20 cellular contexts compared by ENCODE assay signal in the genomic region with DNA sequence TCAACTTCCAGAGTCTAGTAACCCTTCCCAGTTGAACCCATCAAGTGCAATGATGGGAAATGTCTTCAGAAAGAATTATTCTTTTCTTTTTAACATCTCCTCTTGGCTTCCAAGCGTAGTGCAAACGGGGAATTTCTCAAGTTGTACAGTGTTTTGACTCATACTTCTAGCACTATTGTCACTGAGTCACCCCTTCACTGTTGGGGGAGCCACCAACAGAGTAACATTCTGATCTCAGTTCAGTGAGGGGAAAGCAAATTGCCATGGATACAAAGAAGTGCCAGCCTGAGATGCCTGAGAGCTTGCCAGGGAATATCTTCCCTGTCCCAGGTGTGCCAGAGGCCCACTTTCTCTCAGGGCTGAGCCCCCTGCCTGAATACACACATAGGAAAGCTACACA. TPM values are rescaled to one million over a fixed set of nuclear protein-coding genes. Genes with fewer than 3 reads are reported as not detected.
DNase-seq lines count a peak whose midpoint lies in the region; ATAC-seq, FAIRE-seq and TF ChIP-seq lines count a peak whose summit lies in the region.
"Had no signal": no experiment of that assay in that cellular context is flagged by ENCODE, and none has a peak within 500 bp of the region (broad histone marks: within the 10 kb centered on the region; RNA-seq: fewer than 3 reads in every experiment).

No MANE protein-coding gene starts in this region.

- FAIRE-seq in bronchial epithelial cell (lab: Jason Lieb, UNC): peak; percentile 66
- FAIRE-seq: G401.6, GM12892 had no signal

- no peak for TF ChIP-seq CTCF in bronchial epithelial cell (IDR thresholded peaks at IDR 0.05; ENCODE audit: insufficient read depth, low read length, severe bottlenecking)

- H3K27ac Mint-ChIP-seq in activated CD4-positive, alpha-beta memory T cell treated with anti-CD3 and anti-CD28 coated beads for 36 hours: no peak overlapping the region
- no peak overlapping the region for H3K27ac Mint-ChIP-seq in activated CD4-positive, alpha-beta memory T cell treated with anti-CD3 and anti-CD28 coated beads, Interleukin-2, amount 10 ng/mL, durations not matched to agents 7 days and 5 days
- peak overlapping the region; percentile 55 for H3K27ac Mint-ChIP-seq in activated naive CD8-positive, alpha-beta T cell
- H3K27ac Mint-ChIP-seq in activated naive CD8-positive, alpha-beta T cell treated with anti-CD3 and anti-CD28 coated beads for 36 hours: no peak overlapping the region
- H3K27ac Mint-ChIP-seq: CD8-positive, alpha-beta memory T cell; GM23338 had no signal

- CTCF ChIA-PET in activated CD4-positive, alpha-beta memory T cell treated with anti-CD3 and anti-CD28 coated beads for 36 hours (lab: Charles Lee): no interaction called here
- CTCF ChIA-PET in activated CD4-positive, alpha-beta memory T cell treated with anti-CD3 and anti-CD28 coated beads, Interleukin-2, amount 10 ng/mL, durations not matched to agents 7 days and 5 days (lab: Charles Lee): interaction anchor here (1.0 kb wide), 1 partner anchor 330 kb away, joined by 3 read pairs; no protein-coding TSS in a partner anchor

- H3K4me3 Mint-ChIP-seq in activated CD4-positive, alpha-beta memory T cell treated with anti-CD3 and anti-CD28 coated beads for 36 hours: no peak overlapping the region
- H3K4me3 Mint-ChIP-seq in activated CD4-positive, alpha-beta memory T cell treated with anti-CD3 and anti-CD28 coated beads, Interleukin-2, amount 10 ng/mL, durations not matched to agents 7 days and 5 days: no peak overlapping the region
- no peak overlapping the region for H3K4me3 Mint-ChIP-seq in activated naive CD8-positive, alpha-beta T cell
- no peak overlapping the region for H3K4me3 Mint-ChIP-seq in activated naive CD8-positive, alpha-beta T cell treated with anti-CD3 and anti-CD28 coated beads for 36 hours
- H3K4me3 Mint-ChIP-seq: CD8-positive, alpha-beta memory T cell; GM23338 had no signal

- no peak overlapping the region for H3K4me3 ChIP-seq in bronchial epithelial cell (ENCODE audit: low read depth, low read length)
- H3K4me3 ChIP-seq: GM23338, HAP-1 had no signal

- peaks cover 19% of the 10 kb centered on the region for H3K36me3 Mint-ChIP-seq in activated CD4-positive, alpha-beta memory T cell treated with anti-CD3 and anti-CD28 coated beads for 36 hours
- H3K36me3 Mint-ChIP-seq in activated CD4-positive, alpha-beta memory T cell treated with anti-CD3 and anti-CD28 coated beads, Interleukin-2, amount 10 ng/mL, durations not matched to agents 7 days and 5 days (ENCODE audit: low read depth): peaks cover 27% of the 10 kb centered on the region
- peaks cover 48% of the 10 kb centered on the region for H3K36me3 Mint-ChIP-seq in activated naive CD8-positive, alpha-beta T cell
- H3K36me3 Mint-ChIP-seq in activated naive CD8-positive, alpha-beta T cell treated with anti-CD3 and anti-CD28 coated beads for 36 hours: peaks cover 39% of the 10 kb centered on the region

- POLR2A ChIA-PET in activated CD4-positive, alpha-beta memory T cell treated with anti-CD3 and anti-CD28 coated beads for 36 hours (lab: Charles Lee): interaction anchor here (0.5 kb wide), 1 partner anchor 595 kb away, joined by 4 read pairs; no protein-coding TSS in a partner anchor
- POLR2A ChIA-PET in activated CD4-positive, alpha-beta memory T cell treated with anti-CD3 and anti-CD28 coated beads, Interleukin-2, amount 10 ng/mL, durations not matched to agents 7 days and 5 days (lab: Charles Lee): no interaction called here

- DNase-seq in activated CD4-positive, alpha-beta memory T cell treated with anti-CD3 and anti-CD28 coated beads for 36 hours: peak; percentile 21
- no peak for DNase-seq in activated CD4-positive, alpha-beta memory T cell treated with anti-CD3 and anti-CD28 coated beads, Interleukin-2, amount 10 ng/mL, durations not matched to agents 7 days and 5 days
- DNase-seq in activated naive CD8-positive, alpha-beta T cell treated with anti-CD3 and anti-CD28 coated beads for 36 hours: no peak
- DNase-seq in bronchial epithelial cell (ENCODE audit: low read depth) (no peak), NCI-H2107 treated with DMSO at 0.1 percent for 48 hours (lab: John Stamatoyannopoulos, UW; ENCODE audit: unreplicated experiment) (no peak)
- DNase-seq: Calu3; CD8-positive, alpha-beta memory T cell; Karpas-422; NCI-H1694; NCI-H2081; NCI-H2171 treated with DMSO at 0.1 percent for 48 hours; NCI-H524 treated with DMSO at 0.1 percent for 48 hours; NCI-H82 had no signal

- no peaks in the 10 kb centered on the region for H3K9me3 Mint-ChIP-seq in activated CD4-positive, alpha-beta memory T cell treated with anti-CD3 and anti-CD28 coated beads for 36 hours
- H3K9me3 Mint-ChIP-seq in activated CD4-positive, alpha-beta memory T cell treated with anti-CD3 and anti-CD28 coated beads, Interleukin-2, amount 10 ng/mL, durations not matched to agents 7 days and 5 days: no peaks in the 10 kb centered on the region
- no peaks in the 10 kb centered on the region for H3K9me3 Mint-ChIP-seq in activated naive CD8-positive, alpha-beta T cell (ENCODE audit: low read depth)
- H3K9me3 Mint-ChIP-seq in activated naive CD8-positive, alpha-beta T cell treated with anti-CD3 and anti-CD28 coated beads for 36 hours: peaks cover 3% of the 10 kb centered on the region
- H3K9me3 Mint-ChIP-seq: CD8-positive, alpha-beta memory T cell; GM23338 had no signal

- peaks cover 5% of the 10 kb centered on the region for H3K4me1 Mint-ChIP-seq in activated CD4-positive, alpha-beta memory T cell treated with anti-CD3 and anti-CD28 coated beads for 36 hours (ENCODE audit: low read depth)
- peaks cover 3% of the 10 kb centered on the region for H3K4me1 Mint-ChIP-seq in activated CD4-positive, alpha-beta memory T cell treated with anti-CD3 and anti-CD28 coated beads, Interleukin-2, amount 10 ng/mL, durations not matched to agents 7 days and 5 days
- H3K4me1 Mint-ChIP-seq in activated naive CD8-positive, alpha-beta T cell (ENCODE audit: low read depth): peaks cover 16% of the 10 kb centered on the region
- H3K4me1 Mint-ChIP-seq in activated naive CD8-positive, alpha-beta T cell treated with anti-CD3 and anti-CD28 coated beads for 36 hours: peaks cover 18% of the 10 kb centered on the region
- H3K4me1 Mint-ChIP-seq: GM23338 had no signal

- no peaks in the 10 kb centered on the region for H3K27me3 ChIP-seq in bronchial epithelial cell (ENCODE audit: control insufficient read depth, insufficient read depth, low read length)

- no peaks in the 10 kb centered on the region for H3K36me3 ChIP-seq in bronchial epithelial cell (ENCODE audit: control insufficient read depth, insufficient read depth, low read length)

- ATAC-seq in GM18520 (IDR thresholded peaks at IDR 0.05; ENCODE audit: unreplicated experiment): no peak
- ATAC-seq: GM23338, Panc1 had no signal

- no peaks in the 10 kb centered on the region for H3K27me3 Mint-ChIP-seq in activated CD4-positive, alpha-beta memory T cell treated with anti-CD3 and anti-CD28 coated beads for 36 hours
- H3K27me3 Mint-ChIP-seq in activated CD4-positive, alpha-beta memory T cell treated with anti-CD3 and anti-CD28 coated beads, Interleukin-2, amount 10 ng/mL, durations not matched to agents 7 days and 5 days: no peaks in the 10 kb centered on the region
- no peaks in the 10 kb centered on the region for H3K27me3 Mint-ChIP-seq in activated naive CD8-positive, alpha-beta T cell
- no peaks in the 10 kb centered on the region for H3K27me3 Mint-ChIP-seq in activated naive CD8-positive, alpha-beta T cell treated with anti-CD3 and anti-CD28 coated beads for 36 hours
- H3K27me3 Mint-ChIP-seq: CD8-positive, alpha-beta memory T cell had no signal

- intact Hi-C loops in activated CD4-positive, alpha-beta memory T cell treated with anti-CD3 and anti-CD28 coated beads for 36 hours (cut with micrococcal nuclease): no loop called here

RNA-seq across cellular contexts. Expression of a gene that starts 31.0 kb away (rescaled TPM):
- not detected for total RNA-seq in activated CD4-positive, alpha-beta memory T cell treated with anti-CD3 and anti-CD28 coated beads for 36 hours
- total RNA-seq in activated CD4-positive, alpha-beta memory T cell treated with anti-CD3 and anti-CD28 coated beads, Interleukin-2, amount 10 ng/mL, durations not matched to agents 7 days and 5 days: not detected
- not detected for total RNA-seq in activated naive CD8-positive, alpha-beta T cell treated with anti-CD3 and anti-CD28 coated beads for 36 hours
- 3.7 and 30.2 TPM in 2 replicates for total RNA-seq in bronchial epithelial cell
- total RNA-seq: CD8-positive, alpha-beta memory T cell; GM23338 had no signal

RNA-seq across cellular contexts. Expression of a gene that starts 32.1 kb away (rescaled TPM):
- 10 to 100 TPM; 15.9 to 20.3 TPM for total RNA-seq in activated CD4-positive, alpha-beta memory T cell treated with anti-CD3 and anti-CD28 coated beads for 36 hours
- total RNA-seq in activated CD4-positive, alpha-beta memory T cell treated with anti-CD3 and anti-CD28 coated beads, Interleukin-2, amount 10 ng/mL, durations not matched to agents 7 days and 5 days: 10 to 100 TPM; 27.7 TPM
- total RNA-seq in activated naive CD8-positive, alpha-beta T cell treated with anti-CD3 and anti-CD28 coated beads for 36 hours: 10 to 100 TPM; 29.7 to 30.1 TPM
- total RNA-seq in bronchial epithelial cell: 12.4 and 13.8 TPM in 2 replicates

RNA-seq across cellular contexts. Expression of a gene that starts 50.8 kb away (rescaled TPM):
- total RNA-seq in activated CD4-positive, alpha-beta memory T cell treated with anti-CD3 and anti-CD28 coated beads for 36 hours: 1 to 10 TPM in 1 of 2 experiments, under 1 TPM in 1; 0.87 to 1.2 TPM
- 1 to 10 TPM; 1.3 to 1.9 TPM for total RNA-seq in activated CD4-positive, alpha-beta memory T cell treated with anti-CD3 and anti-CD28 coated beads, Interleukin-2, amount 10 ng/mL, durations not matched to agents 7 days and 5 days
- total RNA-seq in activated naive CD8-positive, alpha-beta T cell treated with anti-CD3 and anti-CD28 coated beads for 36 hours: under 1 TPM; 0.42 to 0.70 TPM
- total RNA-seq in bronchial epithelial cell: 0.53 and 0.77 TPM in 2 replicates
- total RNA-seq: Calu3, GM23338 had no signal
